ENCODE assay signal across 21 cellular contexts in the genomic region with DNA sequence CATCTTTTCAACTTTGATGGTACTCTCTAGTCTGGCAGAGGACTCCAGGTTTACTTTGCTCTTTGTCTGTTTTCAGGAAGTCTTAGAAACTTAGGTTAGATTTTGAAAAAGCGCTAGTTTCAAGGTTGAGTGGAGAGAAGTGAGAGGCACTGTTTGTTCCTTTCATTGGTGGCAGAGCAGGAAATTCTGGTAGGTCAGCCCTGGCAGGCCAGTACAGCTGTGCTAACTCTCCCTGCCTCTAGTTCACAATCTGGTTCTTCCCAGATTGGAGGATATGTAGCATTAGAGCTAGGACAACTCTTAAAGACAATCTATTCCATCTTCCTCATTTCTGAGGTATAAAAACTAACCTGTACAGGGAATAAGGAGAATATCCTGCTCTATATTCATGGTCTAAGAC.
"Had no signal": no experiment of that assay in that cellular context is flagged by ENCODE, and none has a peak within 500 bp of the region (broad histone marks: within the 10 kb centered on the region; RNA-seq: fewer than 3 reads in every experiment).

No MANE protein-coding gene starts in this region.

- H3K9me3 ChIP-seq: ascending aorta, colonic mucosa, gastroesophageal sphincter, neutrophil, ovary, right lobe of liver, suprapubic skin, transverse colon had no signal

- H3K27me3 ChIP-seq: ascending aorta, colonic mucosa, dorsolateral prefrontal cortex, gastroesophageal sphincter, neutrophil, ovary, right lobe of liver, suprapubic skin, transverse colon had no signal

- H3K36me3 Mint-ChIP-seq: activated naive CD4-positive, alpha-beta T cell treated with anti-CD3 and anti-CD28 coated beads, Interleukin-2, amount 50 U/mL, for 72 hours; natural killer cell treated with Interleukin-12 subunit alpha and Interleukin-12 subunit beta and Interleukin-15 and Interleukin-18, amount 100 ng/mL, for 72 hours had no signal

- H3K27ac Mint-ChIP-seq: activated CD4-positive, alpha-beta memory T cell treated with anti-CD3 and anti-CD28 coated beads, Interleukin-2, amount 10 ng/mL, durations not matched to agents 7 days and 5 days; activated CD4-positive, alpha-beta T cell treated with anti-CD3 and anti-CD28 coated beads, Interleukin-2, amount 10 ng/mL, durations not matched to agents 24 days and 14 days; natural killer cell treated with Interleukin-12 subunit alpha and Interleukin-12 subunit beta and Interleukin-15 and Interleukin-18, amount 100 ng/mL, for 72 hours; stimulated activated naive CD8-positive, alpha-beta T cell treated with anti-CD3 and anti-CD28 coated beads, Interleukin-15, amount 100 ng/mL, for 72 hours had no signal

- H3K9me3 Mint-ChIP-seq: activated CD4-positive, alpha-beta memory T cell treated with anti-CD3 and anti-CD28 coated beads, Interleukin-2, amount 10 ng/mL, durations not matched to agents 7 days and 5 days; stimulated activated naive CD8-positive, alpha-beta T cell treated with anti-CD3 and anti-CD28 coated beads, Interleukin-15, amount 100 ng/mL, for 72 hours had no signal

- H3K4me1 ChIP-seq: ascending aorta, colonic mucosa, right lobe of liver, suprapubic skin, transverse colon had no signal

- H3K4me3 ChIP-seq: ascending aorta, colonic mucosa, dorsolateral prefrontal cortex, gastroesophageal sphincter, ovary, right lobe of liver, skin epidermis, suprapubic skin, transverse colon had no signal

- DNase-seq: activated CD4-positive, alpha-beta memory T cell treated with anti-CD3 and anti-CD28 coated beads, Interleukin-2, amount 10 ng/mL, durations not matched to agents 7 days and 5 days; activated CD4-positive, alpha-beta T cell treated with anti-CD3 and anti-CD28 coated beads, Interleukin-2, amount 10 ng/mL, durations not matched to agents 24 days and 14 days; activated T-cell treated with anti-CD3 and anti-CD28 coated beads for 4 hours; colonic mucosa; dorsolateral prefrontal cortex; head of caudate nucleus; hypothalamus; left ventricle myocardium superior; ovary; right lobe of liver; stimulated activated CD4-positive, alpha-beta T cell treated with anti-CD3 and anti-CD28 coated beads, Interleukin-1b, Interleukin-23, amount 100 ng/mL, for 48 hours; stimulated activated naive CD8-positive, alpha-beta T cell treated with anti-CD3 and anti-CD28 coated beads, Interleukin-15, amount 100 ng/mL, for 72 hours; transverse colon had no signal

- H3K27ac ChIP-seq: ascending aorta, colonic mucosa, dorsolateral prefrontal cortex, gastroesophageal sphincter, neutrophil, ovary, right lobe of liver, skin epidermis, suprapubic skin, transverse colon had no signal

- H3K4me3 Mint-ChIP-seq: activated CD4-positive, alpha-beta memory T cell treated with anti-CD3 and anti-CD28 coated beads, Interleukin-2, amount 10 ng/mL, durations not matched to agents 7 days and 5 days; activated CD4-positive, alpha-beta T cell treated with anti-CD3 and anti-CD28 coated beads, Interleukin-2, amount 10 ng/mL, durations not matched to agents 24 days and 14 days; natural killer cell treated with Interleukin-12 subunit alpha and Interleukin-12 subunit beta and Interleukin-15 and Interleukin-18, amount 100 ng/mL, for 72 hours; stimulated activated naive CD8-positive, alpha-beta T cell treated with anti-CD3 and anti-CD28 coated beads, Interleukin-15, amount 100 ng/mL, for 72 hours had no signal

- H3K27me3 Mint-ChIP-seq: activated CD4-positive, alpha-beta memory T cell treated with anti-CD3 and anti-CD28 coated beads, Interleukin-2, amount 10 ng/mL, durations not matched to agents 7 days and 5 days; activated CD4-positive, alpha-beta T cell treated with anti-CD3 and anti-CD28 coated beads, Interleukin-2, amount 10 ng/mL, durations not matched to agents 24 days and 14 days; natural killer cell treated with Interleukin-12 subunit alpha and Interleukin-12 subunit beta and Interleukin-15 and Interleukin-18, amount 100 ng/mL, for 72 hours; stimulated activated naive CD8-positive, alpha-beta T cell treated with anti-CD3 and anti-CD28 coated beads, Interleukin-15, amount 100 ng/mL, for 72 hours had no signal

- H3K4me1 Mint-ChIP-seq: activated CD4-positive, alpha-beta memory T cell treated with anti-CD3 and anti-CD28 coated beads, Interleukin-2, amount 10 ng/mL, durations not matched to agents 7 days and 5 days; activated CD4-positive, alpha-beta T cell treated with anti-CD3 and anti-CD28 coated beads, Interleukin-2, amount 10 ng/mL, durations not matched to agents 24 days and 14 days; stimulated activated naive CD8-positive, alpha-beta T cell treated with anti-CD3 and anti-CD28 coated beads, Interleukin-15, amount 100 ng/mL, for 72 hours had no signal

- H3K36me3 ChIP-seq: ascending aorta, colonic mucosa, gastroesophageal sphincter, neutrophil, ovary, right lobe of liver, suprapubic skin, transverse colon had no signal

- ATAC-seq: activated CD4-positive, CD25-positive, alpha-beta regulatory T cell treated with anti-CD3 and anti-CD28 coated beads, Interleukin-2, amount 50 U/mL, for 24 hours; activated naive CD4-positive, alpha-beta T cell treated with anti-CD3 and anti-CD28 coated beads, Interleukin-2, amount 50 U/mL, for 72 hours; gastroesophageal sphincter; left ventricle myocardium superior; natural killer cell treated with Interleukin-12 subunit alpha and Interleukin-12 subunit beta and Interleukin-15 and Interleukin-18, amount 100 ng/mL, for 72 hours; right lobe of liver; stimulated activated naive CD8-positive, alpha-beta T cell treated with anti-CD3 and anti-CD28 coated beads, Interleukin-15, amount 100 ng/mL, for 72 hours had no signal
